Comparison of ENCODE assay signal across 7 cellular contexts in genomic region chr19:2047449-2048103, GRCh38. TPM values are rescaled to one million over a fixed set of nuclear protein-coding genes. Genes with fewer than 3 reads are reported as not detected.
DNase-seq lines count a peak whose midpoint lies in the region; ATAC-seq and TF ChIP-seq lines count a peak whose summit lies in the region.

No MANE protein-coding gene starts in this region.

- no peak for TF ChIP-seq EP300 in stomach (IDR thresholded peaks at IDR 0.05)

- TF ChIP-seq POLR2A in stomach (IDR thresholded peaks at IDR 0.05) = no peak

- H3K4me3 ChIP-seq in heart right ventricle = peak overlapping the region in 1 of 10 donors; percentile 93
- H3K4me3 ChIP-seq in stomach = peak overlapping the region; percentile 75 to 99 (median 98)
- H3K4me3 ChIP-seq in A673 (ENCODE audit: low read depth, low read length, poor library complexity, severe bottlenecking) = no peak overlapping the region

- H3K27ac ChIP-seq in heart right ventricle (peak overlapping the region in 9 of 10 donors; percentile 54 to 100 (median 95)), stomach (peak overlapping the region; percentile 94 to 100 (median 100)), A673 (ENCODE audit: low read depth, low read length, poor library complexity, severe bottlenecking) (no peak overlapping the region)

- TF ChIP-seq CTCF in HFFc6 (IDR thresholded peaks at IDR 0.05) (no peak), heart right ventricle (IDR thresholded peaks at IDR 0.05) (no peak), stomach (IDR thresholded peaks at IDR 0.05) (no peak), A673 (conservative IDR thresholded peaks at IDR 0.05; ENCODE audit: low read depth, low read length) (no peak)

- peaks cover 1% of the 10 kb centered on the region for H3K27me3 Mint-ChIP-seq in HFFc6 (ENCODE audit: insufficient read depth)

- POLR2A ChIA-PET in A673 (lab: Charles Lee; ENCODE audit: low non-redundant PET) = no interaction called here

- no peaks in the 10 kb centered on the region for H3K9me3 ChIP-seq in heart right ventricle
- H3K9me3 ChIP-seq in stomach = no peaks in the 10 kb centered on the region
- H3K9me3 ChIP-seq in A673 (ENCODE audit: low read depth, low read length, poor library complexity, severe bottlenecking) = no peaks in the 10 kb centered on the region

- CTCF ChIA-PET in A673 (lab: Charles Lee) = no interaction called here

- H3K4me1 ChIP-seq in heart right ventricle = peaks cover 73 to 91% (median 85%) of the 10 kb centered on the region in 9 donors
- H3K4me1 ChIP-seq in stomach = peaks cover 82 to 88% (median 84%) of the 10 kb centered on the region in 4 donors
- peaks cover 18% of the 10 kb centered on the region for H3K4me1 ChIP-seq in A673 (ENCODE audit: insufficient read depth, low read length, poor library complexity, severe bottlenecking)

- BruUV-seq in A673 (replicated peaks; lab: Mats Ljungman, UMichigan) = no TSS peak

- WGBS in heart right ventricle, 2 donors = 73 to 76% methylated on average over 22 of the region's 22 CpGs
- 34 to 49% (median 44%) methylated on average over 17 to 22 of the region's 22 CpGs for WGBS in stomach, 5 donors

- intact Hi-C loops in heart right ventricle (cut with DNase I) (no loop called here), stomach (cut with DNase I; ENCODE audit: low total_unique reads) (no loop called here), A673 (cut with micrococcal nuclease; ENCODE audit: unreplicated experiment) (no loop called here)

- ATAC-seq in heart right ventricle = no peak
- no peak for ATAC-seq in HG02642 (IDR thresholded peaks at IDR 0.05; ENCODE audit: poor library complexity, unreplicated experiment)

- peak; percentile 29 for DNase-seq in HFFc6
- DNase-seq in T1000 (lab: John Stamatoyannopoulos, UW) = peak; percentile 49
- peak in 1 of 2 donors; percentile 70 for DNase-seq in heart right ventricle
- DNase-seq in stomach = peak; percentile 82
- no peak for DNase-seq in A673 (ENCODE audit: low spot score)
- no peak for DNase-seq in SKM-1 treated with dmso at 0.1 percent for 144 hours (lab: John Stamatoyannopoulos, UW; ENCODE audit: unreplicated experiment)

- no peak overlapping the region for H3K4me3 Mint-ChIP-seq in HFFc6

- H3K36me3 ChIP-seq in heart right ventricle (peaks cover 0 to 57% (median 7%) of the 10 kb centered on the region in 9 donors), stomach (peaks cover 23 to 59% (median 56%) of the 10 kb centered on the region in 4 donors), A673 (ENCODE audit: insufficient read depth, low read length, poor library complexity, severe bottlenecking) (peaks cover 11% of the 10 kb centered on the region)

- peaks cover 6% of the 10 kb centered on the region; the same call in 1 of the 2 replicates for H3K4me1 Mint-ChIP-seq in HFFc6 (ENCODE audit: low read depth)

- H3K36me3 Mint-ChIP-seq in HFFc6 (ENCODE audit: low read depth) = no peaks in the 10 kb centered on the region

- H3K27me3 ChIP-seq in heart right ventricle (no peaks in the 10 kb centered on the region), stomach (no peaks in the 10 kb centered on the region), A673 (replicated peaks; ENCODE audit: insufficient read depth, low read depth, low read length, poor library complexity) (no peaks in the 10 kb centered on the region)

- H3K27ac Mint-ChIP-seq in HFFc6 = no peak overlapping the region

- H3K9me3 Mint-ChIP-seq in HFFc6 = no peaks in the 10 kb centered on the region

RNA-seq across cellular contexts. Expression of gene MKNK2, which starts 3.5 kb away (rescaled TPM):
- 10 to 100 TPM; 61.5 to 82.9 (median 65.2) TPM for total RNA-seq in HFFc6 (2021; fragmentation: NEBNext Ultra II Directional; extraction: Animal tissue kit (Norgen Biotek cat#: 25700))
- 100 to 1,000 TPM; 107 to 260 (median 144) TPM for total RNA-seq in heart right ventricle
- polyA plus RNA-seq in heart right ventricle = 100 to 1,000 TPM; 144 to 189 TPM
- total RNA-seq in stomach = 100 to 1,000 TPM in 2 of 5 donors, 10 to 100 TPM in 3; 38.7 to 192 (median 83.9) TPM
- 100 to 1,000 TPM; 102 to 164 (median 130) TPM for polyA plus RNA-seq in stomach
- total RNA-seq in A673 (2021) = 106 and 107 TPM in 2 replicates

RNA-seq across cellular contexts. Expression of gene BTBD2, which starts 32.1 kb away (rescaled TPM):
- 10 to 100 TPM; 74.1 to 95.6 (median 84.7) TPM for total RNA-seq in HFFc6 (2021; fragmentation: NEBNext Ultra II Directional; extraction: Animal tissue kit (Norgen Biotek cat#: 25700))
- total RNA-seq in heart right ventricle (10 to 100 TPM; 45.1 to 70.4 (median 56.6) TPM), stomach (10 to 100 TPM; 17.9 to 39.6 (median 33.3) TPM), A673 (2021) (91.7 and 110 TPM in 2 replicates)
- polyA plus RNA-seq in heart right ventricle (10 to 100 TPM; 42.8 to 55.2 TPM), stomach (10 to 100 TPM; 39.9 to 50.2 (median 40.9) TPM)

RNA-seq across cellular contexts. Expression of gene MOB3A, which starts 48.5 kb away (rescaled TPM):
- 10 to 100 TPM; 47.1 to 52.6 (median 51.2) TPM for total RNA-seq in HFFc6 (2021; fragmentation: NEBNext Ultra II Directional; extraction: Animal tissue kit (Norgen Biotek cat#: 25700))
- total RNA-seq in heart right ventricle = 10 to 100 TPM; 10.0 to 30.5 (median 16.2) TPM
- polyA plus RNA-seq in heart right ventricle = 10 to 100 TPM in 1 of 2 donors, 1 to 10 TPM in 1; 8.9 to 12.8 TPM
- 100 to 1,000 TPM in 2 of 5 donors, 10 to 100 TPM in 2, 1 to 10 TPM in 1; 9.9 to 181 (median 41.4) TPM for total RNA-seq in stomach
- polyA plus RNA-seq in stomach = 10 to 100 TPM; 12.6 to 17.4 (median 14.1) TPM
- total RNA-seq in A673 (2021) = 40.7 and 47.1 TPM in 2 replicates

RNA-seq across cellular contexts. Expression of gene IZUMO4, which starts 49.1 kb away (rescaled TPM):
- total RNA-seq in HFFc6 (2021; fragmentation: NEBNext Ultra II Directional; extraction: Animal tissue kit (Norgen Biotek cat#: 25700)) = 1 to 10 TPM in 5 of 6 experiments, under 1 TPM in 1; 0.68 to 1.9 (median 1.5) TPM
- total RNA-seq in heart right ventricle (1 to 10 TPM; 1.2 to 6.5 (median 2.2) TPM), stomach (1 to 10 TPM in 2 of 5 donors, not detected in 3; 3.5 to 7.5 TPM), A673 (2021) (1.6 and 2.5 TPM in 2 replicates)
- polyA plus RNA-seq in heart right ventricle (10 to 100 TPM in 1 of 2 donors, 1 to 10 TPM in 1; 8.6 to 13.1 TPM), stomach (10 to 100 TPM in 1 of 3 donors, 1 to 10 TPM in 2; 8.1 to 22.3 (median 9.6) TPM)

Comparison
In these comparisons a context has a peak if more than half of its experiments do, and no peak if none do; other contexts are left out.
1. DNase-seq: peak in HFFc6 (single experiment), T1000 (single experiment) and stomach (single experiment); none in A673 (single experiment) and SKM-1 treated with dmso at 0.1 percent for 144 hours (single experiment).